19 cellular contexts compared by ENCODE assay signal in the genomic region with DNA sequence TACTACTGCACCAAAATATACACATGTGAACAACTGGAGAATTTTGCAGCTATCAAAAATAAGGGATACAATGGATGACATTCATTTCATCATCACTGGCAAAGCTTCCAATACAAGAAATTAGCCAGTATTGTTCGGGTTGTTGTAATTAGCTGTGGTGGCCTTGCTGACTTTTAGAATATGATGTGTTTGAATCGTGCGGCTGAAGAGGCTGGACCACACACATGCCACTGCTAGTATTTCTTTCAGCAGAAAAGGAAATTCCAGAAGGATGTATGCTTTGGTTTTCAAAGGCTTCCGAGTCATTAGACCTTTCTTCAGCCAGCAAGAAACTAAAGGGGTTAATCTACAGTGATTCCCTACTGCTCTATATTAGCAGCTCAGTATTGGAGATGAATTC. TPM values are rescaled to one million over a fixed set of nuclear protein-coding genes. Genes with fewer than 3 reads are reported as not detected.
A peak's percentile ranks its signal among the peaks of the same experiment; 100 is the strongest.
DNase-seq lines count a peak whose midpoint lies in the region; ATAC-seq and TF ChIP-seq lines count a peak whose summit lies in the region.
"Had no signal": no experiment of that assay in that cellular context is flagged by ENCODE, and none has a peak within 500 bp of the region (broad histone marks: within the 10 kb centered on the region; RNA-seq: fewer than 3 reads in every experiment).

No MANE protein-coding gene starts in this region.

- H3K23ac ChIP-seq in IMR-90 (ENCODE audit: low read depth, low read length), result no peak overlapping the region

- no peak overlapping the region for H3K4me3 ChIP-seq in GM23248
- H3K4me3 ChIP-seq in IMR-90 (ENCODE audit: insufficient read depth, low read depth, low read length), result no peak overlapping the region
- H3K4me3 ChIP-seq: GM12878, GM23338, HAP-1 had no signal

- no peak overlapping the region for H3K4me3 Mint-ChIP-seq in stimulated activated effector memory CD8-positive, alpha-beta T cell treated with anti-CD3 and anti-CD28 coated beads, Interleukin-12 subunit alpha, Interleukin-12 subunit beta, amount 100 ng/mL, for 72 hours
- H3K4me3 Mint-ChIP-seq: CD4-positive, alpha-beta memory T cell; GM23338; HFFc6 had no signal

- H3K27ac ChIP-seq in GM23248 (no peak overlapping the region), IMR-90 (ENCODE audit: insufficient read depth, low read length) (no peak overlapping the region)

- H3K36me3 Mint-ChIP-seq in stimulated activated effector memory CD8-positive, alpha-beta T cell treated with anti-CD3 and anti-CD28 coated beads, Interleukin-12 subunit alpha, Interleukin-12 subunit beta, amount 100 ng/mL, for 72 hours, result peaks cover 52% of the 10 kb centered on the region

- POLR2A ChIA-PET in IMR-90 (lab: Charles Lee; ENCODE audit: unreplicated experiment), result no interaction called here

- CTCF ChIA-PET in IMR-90 (lab: Yijun Ruan, JAX), result no interaction called here

- H3K14ac ChIP-seq in IMR-90 (replicated peaks; ENCODE audit: low read depth, low read length), result no peak overlapping the region

- peaks cover 6% of the 10 kb centered on the region for H3K9me1 ChIP-seq in IMR-90 (ENCODE audit: insufficient read depth, low read length)

- no peaks in the 10 kb centered on the region for H3K4me1 Mint-ChIP-seq in stimulated activated effector memory CD8-positive, alpha-beta T cell treated with anti-CD3 and anti-CD28 coated beads, Interleukin-12 subunit alpha, Interleukin-12 subunit beta, amount 100 ng/mL, for 72 hours
- H3K4me1 Mint-ChIP-seq: GM23338 had no signal

- dilution Hi-C loops in IMR-90 (cut with HindIII; ENCODE audit: low sequenced_read_pairs, unreplicated experiment), result no loop called here

- 69 to 79% methylated on average over 4 of the region's 4 CpGs for WGBS in GM23248 (ENCODE audit: low coverage in 1 of 2, low lambda C conversion rate in 2 of 2, missing lambda C conversion rate in 2 of 2), 2 experiments
- no CpG with 5 or more reads among the region's 4 CpGs for WGBS in IMR-90 (ENCODE audit: extremely low coverage in 2 of 2, insufficient read length in 1 of 2), 2 experiments

- H3K79me2 ChIP-seq in GM23248 (ENCODE audit: insufficient read depth), result peaks cover 23% of the 10 kb centered on the region

- DNase-seq in GM23248 (peak; percentile 20), IMR-90 (peak; percentile 47), astrocyte of the hippocampus (ENCODE audit: low read depth, low spot score) (peak; percentile 17), DMS114 treated with DMSO at 0.1 percent for 48 hours (lab: John Stamatoyannopoulos, UW; ENCODE audit: unreplicated experiment) (no peak), HuH-7.5 (ENCODE audit: low spot score) (no peak)
- no peak for DNase-seq in stimulated activated effector memory CD8-positive, alpha-beta T cell treated with anti-CD3 and anti-CD28 coated beads, Interleukin-12 subunit alpha, Interleukin-12 subunit beta, amount 100 ng/mL, for 72 hours (ENCODE audit: low spot score in 2 of 2)
- DNase-seq: C1 segment of cervical spinal cord; Calu3; CD4-positive, alpha-beta memory T cell; COR-L47; DMS153; DND-41; EL; GDM1; HFFc6 had no signal

- TF ChIP-seq RAD21 in IMR-90 (IDR thresholded peaks at IDR 0.05; ENCODE audit: low read length), result no peak

- H4K20me1 ChIP-seq in GM23248 (ENCODE audit: insufficient read depth) (no peaks in the 10 kb centered on the region), IMR-90 (ENCODE audit: insufficient read depth, low read length) (no peaks in the 10 kb centered on the region)

- H3K4me2 ChIP-seq in GM23248 (ENCODE audit: unreplicated experiment) (no peak overlapping the region), IMR-90 (ENCODE audit: low read depth, low read length) (no peak overlapping the region)
- H3K4me2 ChIP-seq: GM23338 had no signal

- no peak overlapping the region for H3K56ac ChIP-seq in IMR-90 (ENCODE audit: extremely low read depth, insufficient read depth, low read length)

- in situ Hi-C loops in GM23248 (cut with MboI) (loop anchor here (25.0 kb wide), 1 partner anchor 601 kb away; no protein-coding TSS in a partner anchor), IMR-90 (cut with MboI; ENCODE audit: low sequenced_read_pairs) (no loop called here)

- ATAC-seq in IMR-90 (ENCODE audit: low read depth), result peak; percentile 48; the same call in 1 of the 2 replicates
- no peak for ATAC-seq in stimulated activated effector memory CD8-positive, alpha-beta T cell treated with anti-CD3 and anti-CD28 coated beads, Interleukin-12 subunit alpha, Interleukin-12 subunit beta, amount 100 ng/mL, for 72 hours
- no peak for ATAC-seq in HG03159 (IDR thresholded peaks at IDR 0.05; ENCODE audit: unreplicated experiment)
- ATAC-seq: GM12878, GM23338 had no signal

- intact Hi-C loops in IMR-90 (cut with micrococcal nuclease), result no loop called here

- no peaks in the 10 kb centered on the region for H3K9me3 Mint-ChIP-seq in stimulated activated effector memory CD8-positive, alpha-beta T cell treated with anti-CD3 and anti-CD28 coated beads, Interleukin-12 subunit alpha, Interleukin-12 subunit beta, amount 100 ng/mL, for 72 hours
- H3K9me3 Mint-ChIP-seq: CD4-positive, alpha-beta memory T cell; GM23338; HFFc6 had no signal

- H2BK20ac ChIP-seq in IMR-90 (ENCODE audit: low read depth, low read length), result no peak overlapping the region

- H2BK15ac ChIP-seq in IMR-90 (ENCODE audit: low read depth, low read length), result no peak overlapping the region

- no TSS peak for BruUV-seq in IMR-90 (replicated peaks; lab: Mats Ljungman, UMichigan)

- TF ChIP-seq CTCF in IMR-90 (conservative IDR thresholded peaks at IDR 0.05; ENCODE audit: low read depth, low read length), result no peak

- H3K18ac ChIP-seq in IMR-90 (ENCODE audit: low read depth, low read length), result no peak overlapping the region

- peak overlapping the region; percentile 15 for H3K27ac Mint-ChIP-seq in stimulated activated effector memory CD8-positive, alpha-beta T cell treated with anti-CD3 and anti-CD28 coated beads, Interleukin-12 subunit alpha, Interleukin-12 subunit beta, amount 100 ng/mL, for 72 hours
- H3K27ac Mint-ChIP-seq: GM23338, HFFc6 had no signal

- H2AK9ac ChIP-seq in IMR-90 (replicated peaks; ENCODE audit: low read depth, low read length, poor library complexity), result no peak overlapping the region

- H4K5ac ChIP-seq in IMR-90 (ENCODE audit: low read depth, low read length), result no peak overlapping the region

- peaks cover 3% of the 10 kb centered on the region; the same call in 1 of the 2 replicates for H3K9me2 ChIP-seq in GM23248 (ENCODE audit: insufficient read depth)

- H3K36me3 ChIP-seq in GM23248 (ENCODE audit: low read depth) (peaks cover 36% of the 10 kb centered on the region), IMR-90 (ENCODE audit: control insufficient read depth, insufficient read depth, low read length) (peaks cover 11% of the 10 kb centered on the region)

- no peak overlapping the region for H4K91ac ChIP-seq in IMR-90 (ENCODE audit: insufficient read depth, low read depth, low read length)

- no peak overlapping the region for H3K9ac ChIP-seq in GM23248
- no peak overlapping the region for H3K9ac ChIP-seq in IMR-90 (ENCODE audit: low read depth, low read length)

- H2BK5ac ChIP-seq in IMR-90 (ENCODE audit: low read depth, low read length, poor library complexity, severe bottlenecking), result no peak overlapping the region

- H2BK120ac ChIP-seq in IMR-90 (ENCODE audit: low read depth, low read length), result no peak overlapping the region

- no peak overlapping the region for H3K4ac ChIP-seq in IMR-90 (ENCODE audit: low read depth, low read length)

- H2AFZ ChIP-seq in GM23248, result no peak overlapping the region
- H2AFZ ChIP-seq in IMR-90 (replicated peaks; ENCODE audit: low read length, poor library complexity), result no peak overlapping the region
- H2AFZ ChIP-seq: GM23338 had no signal

- H3K79me1 ChIP-seq in IMR-90 (ENCODE audit: low read depth in 1 of 2, low read length in 2 of 2), result peaks cover 6 to 10% of the 10 kb centered on the region in 2 experiments; a peak in 3 of 4 replicates

- no peak overlapping the region for H4K8ac ChIP-seq in IMR-90 (ENCODE audit: low read depth in 2 of 2, low read length in 2 of 2)

- no peak overlapping the region for H2AK5ac ChIP-seq in IMR-90 (ENCODE audit: low read depth, low read length)

- H3K27me3 ChIP-seq in GM23248 (replicated peaks; ENCODE audit: insufficient read depth) (no peaks in the 10 kb centered on the region), IMR-90 (ENCODE audit: control insufficient read depth, insufficient read depth, low read length) (no peaks in the 10 kb centered on the region)

- TF ChIP-seq POLR2A in IMR-90 (IDR thresholded peaks at IDR 0.05; ENCODE audit: low read depth, low read length), result no peak

- H3F3A ChIP-seq in GM23248 (ENCODE audit: insufficient read depth), result peaks cover 14% of the 10 kb centered on the region; the same call in 1 of the 2 replicates

- H3K4me1 ChIP-seq in GM23248 (ENCODE audit: insufficient read depth) (no peaks in the 10 kb centered on the region), IMR-90 (ENCODE audit: control insufficient read depth, insufficient read depth, low read length) (no peaks in the 10 kb centered on the region)
- H3K4me1 ChIP-seq: HAP-1 had no signal

- H3K9me3 ChIP-seq in GM23248 (ENCODE audit: low read depth), result no peaks in the 10 kb centered on the region
- H3K9me3 ChIP-seq in IMR-90 (ENCODE audit: control insufficient read depth, insufficient read depth, low read length), result no peaks in the 10 kb centered on the region
- H3K9me3 ChIP-seq: HAP-1 had no signal

TF ChIP-seq in IMR-90, 13 proteins besides CTCF, POLR2A, EP300 and RAD21 (continues in another document):
- no peak for TF ChIP-seq CHD1 (IDR thresholded peaks at IDR 0.05; ENCODE audit: low read depth, low read length)
- no peak for TF ChIP-seq SMC3 (IDR thresholded peaks at IDR 0.05; ENCODE audit: low read depth, low read length)

RNA-seq across cellular contexts. Expression of gene RPP38, which starts 16.6 kb away (rescaled TPM):
- total RNA-seq in GM23248 (2014; rRNA removed; shearing (Covaris generic)), result 8.0 and 8.9 TPM in 2 replicates
- 19.0 and 22.1 TPM in 2 replicates for polyA plus RNA-seq in GM23248 (2016; fragmentation: Nextera tagmentation; extraction: Ambion mirVana)
- total RNA-seq in IMR-90 (2012; rRNA removed), result 12.4 and 13.1 TPM in 2 replicates
- 18.0 and 19.0 TPM in 2 replicates for polyA plus RNA-seq in IMR-90 (2012; rRNA removed)
- 6.4 and 12.3 TPM in 2 replicates for polyA plus RNA-seq in IMR-90 (2012; cell fraction: cytosol; rRNA removed)
- polyA plus RNA-seq in IMR-90 (2012; cell fraction: nucleus; rRNA removed; ENCODE audit: low replicate concordance), result 3.0 and 6.7 TPM in 2 replicates

RNA-seq across cellular contexts. Expression of gene ACBD7, which starts 25.2 kb away (rescaled TPM):
- total RNA-seq in GM23248 (2014; rRNA removed; shearing (Covaris generic)), result 0.11 and 0.13 TPM in 2 replicates
- polyA plus RNA-seq in GM23248 (2016; fragmentation: Nextera tagmentation; extraction: Ambion mirVana) (not detected in 2 replicates), IMR-90 (2012; rRNA removed) (0.26 and 0.29 TPM in 2 replicates)
- 0.54 and 1.1 TPM in 2 replicates for total RNA-seq in IMR-90 (2012; rRNA removed)
- polyA plus RNA-seq in IMR-90 (2012; cell fraction: cytosol; rRNA removed), result 0.04 and 0.05 TPM in 2 replicates
- polyA plus RNA-seq in IMR-90 (2012; cell fraction: nucleus; rRNA removed; ENCODE audit: low replicate concordance), result 0.15 TPM in 1 of 2 replicates, not detected in the other
- total RNA-seq: CD4-positive, alpha-beta memory T cell had no signal
- polyA plus RNA-seq: CD4-positive, alpha-beta memory T cell had no signal

RNA-seq across cellular contexts. Expression of gene NMT2, which starts 54.7 kb away (rescaled TPM):
- total RNA-seq in GM23248 (2014; rRNA removed; shearing (Covaris generic)), result 28.6 and 35.9 TPM in 2 replicates
- polyA plus RNA-seq in GM23248 (2016; fragmentation: Nextera tagmentation; extraction: Ambion mirVana) (24.9 and 26.3 TPM in 2 replicates), IMR-90 (2012; rRNA removed) (15.5 and 18.7 TPM in 2 replicates)
- 41.0 and 51.9 TPM in 2 replicates for total RNA-seq in IMR-90 (2012; rRNA removed)
- 5.5 and 9.5 TPM in 2 replicates for polyA plus RNA-seq in IMR-90 (2012; cell fraction: cytosol; rRNA removed)
- polyA plus RNA-seq in IMR-90 (2012; cell fraction: nucleus; rRNA removed; ENCODE audit: low replicate concordance), result 6.7 and 28.2 TPM in 2 replicates

Comparison
In these comparisons a context has a peak if more than half of its experiments do, and no peak if none do; other contexts are left out.
1. DNase-seq: peak in GM23248 (single experiment), IMR-90 (single experiment) and astrocyte of the hippocampus (single experiment); none in stimulated activated effector memory CD8-positive, alpha-beta T cell treated with anti-CD3 and anti-CD28 coated beads, Interleukin-12 subunit alpha, Interleukin-12 subunit beta, amount 100 ng/mL, for 72 hours (0 of 2), DMS114 treated with DMSO at 0.1 percent for 48 hours (single experiment) and HuH-7.5 (single experiment).